Comparison of ENCODE assay signal across 15 cellular contexts in the genomic region with DNA sequence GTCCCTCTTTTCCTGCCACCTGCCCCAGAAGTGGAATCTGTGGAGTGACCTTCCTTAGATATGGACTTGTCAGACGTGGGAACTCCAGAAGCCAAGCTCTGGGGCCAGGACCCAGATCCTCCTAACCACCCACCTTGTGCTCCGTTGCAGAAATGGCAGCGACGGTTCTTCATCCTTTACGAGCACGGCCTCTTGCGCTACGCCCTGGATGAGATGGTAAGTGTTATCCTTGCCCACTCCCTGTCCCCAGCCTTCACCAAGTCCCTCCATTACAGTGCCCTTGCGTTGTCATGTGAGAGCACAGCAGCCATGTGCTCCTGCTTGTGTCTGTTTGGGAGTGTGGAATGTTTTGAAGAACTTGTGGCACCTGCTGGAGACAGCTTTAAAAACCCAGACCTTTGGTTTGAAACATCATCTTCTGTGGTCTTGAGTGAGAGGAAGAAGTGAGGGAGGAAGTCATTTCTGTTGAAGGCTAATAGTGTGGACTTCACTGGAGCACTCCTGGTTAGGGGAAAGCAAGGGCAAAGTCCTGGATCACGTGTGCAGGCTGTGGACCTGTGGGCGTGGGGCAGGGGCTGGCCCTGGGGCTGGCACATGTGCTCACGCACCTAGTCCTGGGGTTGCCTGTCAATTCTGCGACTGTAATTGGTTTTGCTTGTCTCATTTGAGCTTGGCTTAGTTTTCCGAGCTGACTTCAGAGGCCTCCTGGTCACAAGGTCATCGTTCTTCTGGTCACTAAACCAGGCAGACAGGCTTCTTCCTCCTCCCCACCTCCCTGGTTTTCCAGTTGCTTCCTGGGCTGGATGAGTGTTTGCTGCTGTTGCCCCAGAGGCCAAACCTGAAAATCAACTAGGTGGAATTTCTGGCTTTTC. TPM values are rescaled to one million over a fixed set of nuclear protein-coding genes. Genes with fewer than 3 reads are reported as not detected.
DNase-seq lines count a peak whose midpoint lies in the region; ATAC-seq and TF ChIP-seq lines count a peak whose summit lies in the region.
"Had no signal": no experiment of that assay in that cellular context is flagged by ENCODE, and none has a peak within 500 bp of the region (broad histone marks: within the 10 kb centered on the region; RNA-seq: fewer than 3 reads in every experiment).

No MANE protein-coding gene starts in this region.

- H3K27me3 ChIP-seq in cardiac muscle cell, result no peaks in the 10 kb centered on the region
- no peaks in the 10 kb centered on the region for H3K27me3 ChIP-seq in aorta (ENCODE audit: control insufficient read depth in 1 of 2, insufficient read depth in 2 of 2, low read length in 1 of 2)
- no peaks in the 10 kb centered on the region for H3K27me3 ChIP-seq in BE2C
- H3K27me3 ChIP-seq: neural progenitor cell, testis had no signal

- H3K4me1 ChIP-seq in cardiac muscle cell (ENCODE audit: low read depth) (peaks cover 35% of the 10 kb centered on the region), aorta (ENCODE audit: control insufficient read depth in 1 of 2, insufficient read depth in 2 of 2, low read length in 2 of 2) (peaks cover 0 to 4% of the 10 kb centered on the region in 2 donors), BE2C (peaks cover 11% of the 10 kb centered on the region)

- 86 to 88% methylated on average over 15 of the region's 15 CpGs for WGBS in aorta, 2 donors

- no peak overlapping the region for H3K4me3 ChIP-seq in cardiac muscle cell
- no peak overlapping the region for H3K4me3 ChIP-seq in aorta (ENCODE audit: low read length in 2 of 2)
- no peak overlapping the region for H3K4me3 ChIP-seq in BE2C (ENCODE audit: low read depth, low read length)
- H3K4me3 ChIP-seq: neural progenitor cell, testis had no signal

- peaks cover 6% of the 10 kb centered on the region for H3K36me3 ChIP-seq in cardiac muscle cell
- H3K36me3 ChIP-seq in aorta (ENCODE audit: control insufficient read depth in 1 of 2, insufficient read depth in 2 of 2, low read length in 1 of 2), result no peaks in the 10 kb centered on the region
- peaks cover 3% of the 10 kb centered on the region; the same call in 1 of the 2 replicates for H3K36me3 ChIP-seq in BE2C
- H3K36me3 ChIP-seq: neural progenitor cell had no signal

- H3K27ac ChIP-seq in cardiac muscle cell (peak overlapping the region; percentile 45), aorta (ENCODE audit: low read depth in 1 of 2, low read length in 2 of 2) (no peak overlapping the region)
- H3K27ac ChIP-seq: neural progenitor cell had no signal

- H3K9me3 ChIP-seq in cardiac muscle cell (ENCODE audit: low read depth), result no peaks in the 10 kb centered on the region
- H3K9me3 ChIP-seq in aorta (ENCODE audit: control insufficient read depth, low read length), result no peaks in the 10 kb centered on the region
- no peaks in the 10 kb centered on the region for H3K9me3 ChIP-seq in BE2C
- H3K9me3 ChIP-seq: testis had no signal

- ATAC-seq in left ventricle myocardium superior (no peak), esophagus mucosa (peak; percentile 72), aorta (ENCODE audit: low FRiP score) (no peak)
- ATAC-seq: activated CD8-positive, alpha-beta T cell treated with anti-CD3 and anti-CD28 coated beads for 36 hours had no signal

- intact Hi-C loops in left ventricle myocardium superior (cut with micrococcal nuclease), result no loop called here
- intact Hi-C loops in aorta (cut with DNase I), result no loop called here

- no peak for DNase-seq in cardiac muscle cell (ENCODE audit: low read depth in 1 of 2, low spot score in 1 of 2)
- DNase-seq in left ventricle myocardium superior, result no peak
- peak; percentile 49 for DNase-seq in myocyte (ENCODE audit: low read depth)
- peak; percentile 31 to 42 for DNase-seq in aorta
- no peak for DNase-seq in cerebellar cortex (ENCODE audit: low spot score)
- DNase-seq in kidney glomerular epithelial cell (lab: John Stamatoyannopoulos, UW), result no peak
- no peak for DNase-seq in BE2C
- DNase-seq: activated CD8-positive, alpha-beta T cell treated with anti-CD3 and anti-CD28 coated beads for 36 hours; activated naive CD4-positive, alpha-beta T cell treated with anti-CD3 and anti-CD28 coated beads, Interleukin-2, amount 10 ng/mL, durations not matched to agents 7 days and 5 days; NCI-H1105; NCI-H526 treated with DMSO at 0.1 percent for 48 hours; RPMI8226; testis had no signal

- TF ChIP-seq CTCF in cardiac muscle cell (IDR thresholded peaks at IDR 0.05; ENCODE audit: low read depth, low read length), result no peak
- TF ChIP-seq CTCF in BE2C (IDR thresholded peaks at IDR 0.05; ENCODE audit: low read depth, low read length), result no peak

RNA-seq across cellular contexts. Expression of a gene that starts 35.8 kb away (rescaled TPM):
- total RNA-seq in cardiac muscle cell (90.9 and 172 TPM in 2 replicates), left ventricle myocardium superior (335 TPM), esophagus mucosa (132 TPM), myocyte (137 and 150 TPM in 2 replicates), aorta (100 to 1,000 TPM; 361 to 519 TPM)
- polyA plus RNA-seq in cardiac muscle cell (80.4 and 117 TPM in 2 replicates), aorta (100 to 1,000 TPM in 1 of 2 donors, 10 to 100 TPM in 1; 97.8 to 241 TPM)
- polyA plus RNA-seq in myocyte (2012), result 314 TPM
- 159 TPM for polyA plus RNA-seq in BE2C (2012; ENCODE audit: insufficient read depth, insufficient read length, low read depth)

Comparison
In these comparisons a context has a peak if more than half of its experiments do, and no peak if none do; other contexts are left out.
1. DNase-seq: peak in myocyte (single experiment) and aorta (2 of 2); none in cardiac muscle cell (0 of 2), left ventricle myocardium superior (single experiment), cerebellar cortex (single experiment), kidney glomerular epithelial cell (single experiment) and BE2C (single experiment).